In the genomic region with DNA sequence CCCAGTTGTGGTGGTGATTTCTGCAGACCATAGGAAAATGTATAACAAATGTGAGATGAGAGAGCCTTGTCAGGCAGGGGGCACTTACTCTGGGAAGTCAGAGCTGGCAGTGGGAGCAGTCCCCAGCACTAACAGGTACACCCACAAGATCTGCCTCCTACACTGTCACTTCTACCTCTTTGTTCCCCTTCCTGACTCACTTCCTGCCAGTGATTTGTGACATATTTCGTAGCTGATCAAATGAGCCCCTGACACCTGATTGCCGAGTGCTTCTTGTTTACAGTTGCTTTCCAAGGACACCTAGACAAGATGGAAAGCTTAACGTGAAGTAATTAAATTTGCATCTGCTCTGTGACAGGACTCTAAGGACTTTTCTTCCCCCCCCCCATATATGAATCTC, we compare ENCODE assay signal across 9 cellular contexts. TPM values are rescaled to one million over a fixed set of nuclear protein-coding genes. Genes with fewer than 3 reads are reported as not detected.
DNase-seq lines count a peak whose midpoint lies in the region; ATAC-seq and TF ChIP-seq lines count a peak whose summit lies in the region.
"Had no signal": no experiment of that assay in that cellular context is flagged by ENCODE, and none has a peak within 500 bp of the region (broad histone marks: within the 10 kb centered on the region; RNA-seq: fewer than 3 reads in every experiment).

No MANE protein-coding gene starts in this region.

- POLR2A ChIA-PET in HCT116 (lab: Charles Lee) = interaction anchor here (1.0 kb wide), 1 partner anchor 73 kb away, joined by 3 read pairs; no protein-coding TSS in a partner anchor
- POLR2A ChIA-PET in activated CD8-positive, alpha-beta T cell treated with anti-CD3 and anti-CD28 coated beads, Interleukin-2, amount 10 ng/mL, durations not matched to agents 7 days and 5 days (lab: Charles Lee) = no interaction called here

- H3K27ac ChIP-seq in HCT116 (ENCODE audit: low read depth, low read length) = no peak overlapping the region

- DNase-seq in Calu3 = peak; percentile 47
- no peak for DNase-seq in HCT116 (ENCODE audit: low read depth, low spot score)
- DNase-seq in activated CD8-positive, alpha-beta T cell treated with anti-CD3 and anti-CD28 coated beads, Interleukin-2, amount 10 ng/mL, durations not matched to agents 7 days and 5 days = peak; percentile 37
- DNase-seq in memory B cell (ENCODE audit: low spot score in 2 of 2) = no peak
- DNase-seq in germinal center (ENCODE audit: low spot score) = no peak
- DNase-seq in kidney glomerular epithelial cell (lab: John Stamatoyannopoulos, UW) = no peak
- DNase-seq: heart right ventricle had no signal

- no peaks in the 10 kb centered on the region for H4K20me1 ChIP-seq in HCT116 (ENCODE audit: insufficient read depth)

- RAD21 ChIA-PET in HCT116 (lab: Charles Lee; ENCODE audit: low non-redundant PET in 1 of 2, low total read pairs in 2 of 2, uncharacterized antibody in 2 of 2, unreplicated experiment in 2 of 2) = no interaction called here

- CTCF ChIA-PET in Calu3 (lab: Charles Lee) = interaction anchor here (0.5 to 4.0 kb wide), 10 partner anchors 9 to 1756 kb away, joined by 3 to 70 read pairs (median 4); no protein-coding TSS in a partner anchor
- CTCF ChIA-PET in HCT116 (lab: Charles Lee) = interaction anchor here (0.7 to 2.8 kb wide), 6 partner anchors 9 to 880 kb away, joined by 3 to 24 read pairs (median 4); no protein-coding TSS in a partner anchor
- CTCF ChIA-PET in activated CD8-positive, alpha-beta T cell treated with anti-CD3 and anti-CD28 coated beads, Interleukin-2, amount 10 ng/mL, durations not matched to agents 7 days and 5 days (lab: Charles Lee) = interaction anchor here (0.8 to 4.6 kb wide), 6 partner anchors 9 to 196 kb away, joined by 3 to 48 read pairs (median 4); no protein-coding TSS in a partner anchor

- H3K4me1 ChIP-seq in HCT116 (ENCODE audit: control insufficient read depth in 1 of 2, insufficient read depth in 2 of 2, low read length in 2 of 2) = peaks cover 26 to 28% of the 10 kb centered on the region in 2 experiments

- no peak for TF ChIP-seq RAD21 in HCT116 (IDR thresholded peaks at IDR 0.05; ENCODE audit: low read depth)

- no TSS peak for BruUV-seq in Calu3 (replicated peaks; lab: Mats Ljungman, UMichigan)
- BruUV-seq in HCT116 (replicated peaks; lab: Mats Ljungman, UMichigan) = no TSS peak

- H3K4me3 Mint-ChIP-seq in Calu3 (ENCODE audit: low read depth, unreplicated experiment) = peak overlapping the region; percentile 52
- no peak overlapping the region for H3K4me3 Mint-ChIP-seq in activated CD8-positive, alpha-beta T cell treated with anti-CD3 and anti-CD28 coated beads, Interleukin-2, amount 10 ng/mL, durations not matched to agents 7 days and 5 days
- peak overlapping the region; percentile 19 for H3K4me3 Mint-ChIP-seq in memory B cell

- peaks cover 40% of the 10 kb centered on the region for H3K79me2 ChIP-seq in HCT116 (ENCODE audit: insufficient read depth, low read length)

- H3K9me2 ChIP-seq in HCT116 (ENCODE audit: insufficient read depth) = no peaks in the 10 kb centered on the region

- no peaks in the 10 kb centered on the region for H3K36me3 ChIP-seq in HCT116 (ENCODE audit: control insufficient read depth in 1 of 2, insufficient read depth in 2 of 2, low read length in 2 of 2)
- H3K36me3 ChIP-seq: heart right ventricle had no signal

- H3K36me3 Mint-ChIP-seq in Calu3 (ENCODE audit: insufficient read depth, unreplicated experiment) (peaks cover 13% of the 10 kb centered on the region), memory B cell (peaks cover 1% of the 10 kb centered on the region)
- H3K36me3 Mint-ChIP-seq in activated CD8-positive, alpha-beta T cell treated with anti-CD3 and anti-CD28 coated beads, Interleukin-2, amount 10 ng/mL, durations not matched to agents 7 days and 5 days (ENCODE audit: low read depth) = no peaks in the 10 kb centered on the region

- ATAC-seq in HCT116 (peak; percentile 51; the same call in 1 of the 2 replicates), memory B cell (ENCODE audit: low read depth) (peak; percentile 82), GM19467 (IDR thresholded peaks at IDR 0.05; ENCODE audit: unreplicated experiment) (no peak), GM18867 (IDR thresholded peaks at IDR 0.05; ENCODE audit: unreplicated experiment) (no peak)
- ATAC-seq in activated CD8-positive, alpha-beta T cell treated with anti-CD3 and anti-CD28 coated beads, Interleukin-2, amount 10 ng/mL, durations not matched to agents 7 days and 5 days = peak; percentile 71

- H3K4me2 ChIP-seq in HCT116 (ENCODE audit: low read length) = peak overlapping the region; percentile 67

- H3K27me3 Mint-ChIP-seq in Calu3 (ENCODE audit: unreplicated experiment) (no peaks in the 10 kb centered on the region), memory B cell (no peaks in the 10 kb centered on the region)
- H3K27me3 Mint-ChIP-seq in activated CD8-positive, alpha-beta T cell treated with anti-CD3 and anti-CD28 coated beads, Interleukin-2, amount 10 ng/mL, durations not matched to agents 7 days and 5 days (ENCODE audit: low read depth) = no peaks in the 10 kb centered on the region

- intact Hi-C loops in Calu3 (cut with micrococcal nuclease; ENCODE audit: unreplicated experiment) = no loop called here
- intact Hi-C loops in HCT116 (cut with micrococcal nuclease) = no loop called here

- TF ChIP-seq POLR2A in HCT116 (IDR thresholded peaks at IDR 0.05; ENCODE audit: borderline replicate concordance, extremely low read depth, insufficient read depth, insufficient read length) = no peak

- H3K4me1 Mint-ChIP-seq in Calu3 (ENCODE audit: low read depth, unreplicated experiment) = peaks cover 65% of the 10 kb centered on the region
- H3K4me1 Mint-ChIP-seq in activated CD8-positive, alpha-beta T cell treated with anti-CD3 and anti-CD28 coated beads, Interleukin-2, amount 10 ng/mL, durations not matched to agents 7 days and 5 days (ENCODE audit: low read depth) = peaks cover 16% of the 10 kb centered on the region
- peaks cover 27% of the 10 kb centered on the region for H3K4me1 Mint-ChIP-seq in memory B cell

- H3K4me3 ChIP-seq in HCT116 (replicated peaks in 1 of 2; ENCODE audit: low read depth in 1 of 2, low read length in 2 of 2) = 0 out of 4 replicates have a peak overlapping the region, but pooled peaks of 1 of the 2 experiments have one; percentile 9
- H3K4me3 ChIP-seq: heart right ventricle had no signal

- H3K27ac Mint-ChIP-seq in Calu3 (ENCODE audit: unreplicated experiment) = peak overlapping the region; percentile 90
- H3K27ac Mint-ChIP-seq in activated CD8-positive, alpha-beta T cell treated with anti-CD3 and anti-CD28 coated beads, Interleukin-2, amount 10 ng/mL, durations not matched to agents 7 days and 5 days = peak overlapping the region; percentile 22
- peak overlapping the region; percentile 42 for H3K27ac Mint-ChIP-seq in memory B cell

- H3K9me3 Mint-ChIP-seq in Calu3 (ENCODE audit: low read depth, unreplicated experiment) (peaks cover 6% of the 10 kb centered on the region), memory B cell (peaks cover 1% of the 10 kb centered on the region)
- H3K9me3 Mint-ChIP-seq in activated CD8-positive, alpha-beta T cell treated with anti-CD3 and anti-CD28 coated beads, Interleukin-2, amount 10 ng/mL, durations not matched to agents 7 days and 5 days (ENCODE audit: insufficient read depth) = peaks cover 9% of the 10 kb centered on the region

- peaks cover 0 to 5% of the 10 kb centered on the region in 2 experiments; a peak in 2 of 4 replicates for H3K9me3 ChIP-seq in HCT116 (ENCODE audit: control insufficient read depth in 1 of 2, insufficient read depth in 1 of 2, low read depth in 1 of 2, low read length in 2 of 2)

- no peak overlapping the region for H3K9ac ChIP-seq in HCT116 (ENCODE audit: low read length)

- no peaks in the 10 kb centered on the region for H3K27me3 ChIP-seq in HCT116 (ENCODE audit: insufficient read depth, low read length)
- H3K27me3 ChIP-seq: heart right ventricle had no signal

- no peak overlapping the region for H2AFZ ChIP-seq in HCT116 (ENCODE audit: low read depth, low read length, poor library complexity, severe bottlenecking)

- TF ChIP-seq CTCF in Calu3 (IDR thresholded peaks at IDR 0.05; ENCODE audit: unreplicated experiment) (no peak), HCT116 (IDR thresholded peaks at IDR 0.05 in 2 of 3, conservative IDR thresholded peaks at IDR 0.05 in 1 of 3; ENCODE audit: borderline replicate concordance in 1 of 3, insufficient read depth in 1 of 3, low read depth in 2 of 3, low read length in 2 of 3) (no peak)

TF ChIP-seq in HCT116, 20 proteins besides CTCF, POLR2A, EP300 and RAD21 (continues in another document):
- no peak for TF ChIP-seq ELF1 (IDR thresholded peaks at IDR 0.05; ENCODE audit: borderline replicate concordance, low read depth)
- TF ChIP-seq JUND (IDR thresholded peaks at IDR 0.05) = peak; percentile 53
- no peak for TF ChIP-seq EZH2 (IDR thresholded peaks at IDR 0.05)
- TF ChIP-seq POLR2AphosphoS5 (IDR thresholded peaks at IDR 0.05; ENCODE audit: low read depth, low read length) = no peak
- TF ChIP-seq ZFX (IDR thresholded peaks at IDR 0.05) = no peak
- no peak; the same call in 1 of the 2 replicates for TF ChIP-seq CBX3 (IDR thresholded peaks at IDR 0.05; ENCODE audit: low read depth)
- TF ChIP-seq, protein P1, sequence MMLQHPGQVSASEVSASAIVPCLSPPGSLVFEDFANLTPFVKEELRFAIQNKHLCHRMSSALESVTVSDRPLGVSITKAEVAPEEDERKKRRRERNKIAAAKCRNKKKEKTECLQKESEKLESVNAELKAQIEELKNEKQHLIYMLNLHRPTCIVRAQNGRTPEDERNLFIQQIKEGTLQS (IDR thresholded peaks at IDR 0.05) = no peak

RNA-seq across cellular contexts. Expression of a gene that starts 40.5 kb away (rescaled TPM):
- total RNA-seq in Calu3 (2022) (67.2 and 68.9 TPM in 2 replicates), HCT116 (2021; ENCODE audit: unreplicated experiment) (55.2 TPM)
- 22.2 and 26.8 TPM in 2 replicates for polyA plus RNA-seq in HCT116 (2012)
- total RNA-seq in activated CD8-positive, alpha-beta T cell treated with anti-CD3 and anti-CD28 coated beads, Interleukin-2, amount 10 ng/mL, durations not matched to agents 7 days and 5 days = 10 to 100 TPM; 40.2 to 44.5 TPM

RNA-seq across cellular contexts. Expression of a gene that starts 40.8 kb away (rescaled TPM):
- total RNA-seq in Calu3 (2022) = 16.6 and 18.9 TPM in 2 replicates
- total RNA-seq in HCT116 (2021; ENCODE audit: unreplicated experiment) = 10.3 TPM
- 1.8 and 3.0 TPM in 2 replicates for polyA plus RNA-seq in HCT116 (2012)
- total RNA-seq in activated CD8-positive, alpha-beta T cell treated with anti-CD3 and anti-CD28 coated beads, Interleukin-2, amount 10 ng/mL, durations not matched to agents 7 days and 5 days = 1 to 10 TPM; 6.1 TPM

Comparison
In these comparisons a context has a peak if more than half of its experiments do, and no peak if none do; other contexts are left out.
1. DNase-seq: peak in Calu3 (single experiment) and activated CD8-positive, alpha-beta T cell treated with anti-CD3 and anti-CD28 coated beads, Interleukin-2, amount 10 ng/mL, durations not matched to agents 7 days and 5 days (single experiment); none in HCT116 (single experiment), memory B cell (0 of 2), germinal center (single experiment) and kidney glomerular epithelial cell (single experiment).
2. H3K27ac Mint-ChIP-seq: peak in every context shown above with its lines; median percentile 90 in Calu3; 42 in memory B cell; 22 in activated CD8-positive, alpha-beta T cell treated with anti-CD3 and anti-CD28 coated beads, Interleukin-2, amount 10 ng/mL, durations not matched to agents 7 days and 5 days.
3. ATAC-seq: peak in HCT116 (single experiment), activated CD8-positive, alpha-beta T cell treated with anti-CD3 and anti-CD28 coated beads, Interleukin-2, amount 10 ng/mL, durations not matched to agents 7 days and 5 days (single experiment) and memory B cell (single experiment); none in GM19467 (single experiment) and GM18867 (single experiment).